Comparison of ENCODE assay signal across 23 cellular contexts in the genomic region with DNA sequence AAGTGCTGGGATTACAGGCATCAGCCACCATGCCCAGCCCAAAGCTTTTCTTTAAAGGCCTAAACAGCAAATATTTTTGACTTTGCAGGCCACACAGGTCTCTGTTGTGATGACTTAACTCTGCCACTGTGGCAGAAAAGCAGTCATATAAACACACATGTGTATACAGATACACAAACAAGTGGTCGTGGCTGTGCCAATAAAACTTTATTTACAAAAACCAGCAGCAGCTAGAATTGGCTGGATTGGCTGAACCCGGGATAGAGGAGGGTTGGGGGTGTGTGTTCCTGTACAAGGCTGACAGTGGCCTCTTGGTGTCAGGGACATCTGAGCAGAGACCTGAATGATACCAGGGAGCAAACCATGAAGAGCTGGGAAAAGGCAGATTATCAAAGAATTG.
DNase-seq lines count a peak whose midpoint lies in the region; ATAC-seq, FAIRE-seq and TF ChIP-seq lines count a peak whose summit lies in the region.
"Had no signal": no experiment of that assay in that cellular context is flagged by ENCODE, and none has a peak within 500 bp of the region (broad histone marks: within the 10 kb centered on the region; RNA-seq: fewer than 3 reads in every experiment).

No MANE protein-coding gene starts in this region.

- H3K27ac Mint-ChIP-seq in T-helper 17 cell (peak overlapping the region; percentile 90), endothelial cell (ENCODE audit: unreplicated experiment) (peak overlapping the region; percentile 42), progenitor cell of endocrine pancreas (no peak overlapping the region)
- H3K27ac Mint-ChIP-seq: CD8-positive, alpha-beta T cell had no signal

- H3K9me3 ChIP-seq in HepG2 (ENCODE audit: low read length) = peaks cover 10% of the 10 kb centered on the region; the same call in 1 of the 2 replicates
- no peaks in the 10 kb centered on the region for H3K9me3 ChIP-seq in right lobe of liver
- H3K9me3 ChIP-seq in HCT116 (ENCODE audit: control insufficient read depth in 1 of 2, insufficient read depth in 1 of 2, low read depth in 1 of 2, low read length in 2 of 2) = peaks cover 4 to 19% of the 10 kb centered on the region in 2 experiments; a peak in 3 of 4 replicates
- H3K9me3 ChIP-seq in T-helper 17 cell (ENCODE audit: control insufficient read depth, low read length, poor library complexity, severe bottlenecking) = no peaks in the 10 kb centered on the region

- H3K27me3 ChIP-seq in HepG2 (ENCODE audit: control insufficient read depth in 1 of 2, insufficient read depth in 2 of 2, low read length in 2 of 2) = no peaks in the 10 kb centered on the region
- no peaks in the 10 kb centered on the region for H3K27me3 ChIP-seq in right lobe of liver
- no peaks in the 10 kb centered on the region for H3K27me3 ChIP-seq in HCT116 (ENCODE audit: insufficient read depth, low read length)

- TF ChIP-seq POLR2A in HepG2 (IDR thresholded peaks at IDR 0.05; ENCODE audit: insufficient read depth in 1 of 2, low read depth in 2 of 2, low read length in 2 of 2) (no peak), right lobe of liver (IDR thresholded peaks at IDR 0.05) (no peak), HCT116 (IDR thresholded peaks at IDR 0.05; ENCODE audit: borderline replicate concordance, extremely low read depth, insufficient read depth, insufficient read length) (no peak)

- TF ChIP-seq CTCF in HepG2 (CRISPR knock-in tag; IDR thresholded peaks at IDR 0.05) (no peak), right lobe of liver (IDR thresholded peaks at IDR 0.05) (no peak), HCT116 (IDR thresholded peaks at IDR 0.05 in 2 of 3, conservative IDR thresholded peaks at IDR 0.05 in 1 of 3; ENCODE audit: borderline replicate concordance in 1 of 3, insufficient read depth in 1 of 3, low read depth in 2 of 3, low read length in 2 of 3) (no peak), endothelial cell (IDR thresholded peaks at IDR 0.05; ENCODE audit: unreplicated experiment) (no peak), progenitor cell of endocrine pancreas (IDR thresholded peaks at IDR 0.05; ENCODE audit: unreplicated experiment) (no peak)

- RAD21 ChIA-PET in HCT116 (lab: Charles Lee; ENCODE audit: low non-redundant PET in 1 of 2, low total read pairs in 2 of 2, uncharacterized antibody in 2 of 2, unreplicated experiment in 2 of 2) = no interaction called here

- CTCF ChIA-PET in HepG2 (lab: Yijun Ruan, JAX; ENCODE audit: low intra/inter-chr PET ratio, low total read pairs) (no interaction called here), HCT116 (lab: Charles Lee) (no interaction called here)

- H3K36me3 Mint-ChIP-seq in T-helper 17 cell (ENCODE audit: low read depth) (peaks cover 12% of the 10 kb centered on the region), endothelial cell (ENCODE audit: low read depth, unreplicated experiment) (peaks cover 59% of the 10 kb centered on the region), progenitor cell of endocrine pancreas (ENCODE audit: insufficient read depth) (peaks cover 66% of the 10 kb centered on the region)

- no peaks in the 10 kb centered on the region for H3K79me2 ChIP-seq in HepG2 (ENCODE audit: insufficient read depth, low read length)
- peaks cover 16% of the 10 kb centered on the region; the same call in 1 of the 2 replicates for H3K79me2 ChIP-seq in HCT116 (ENCODE audit: insufficient read depth, low read length)

- no peak overlapping the region for H3K4me3 ChIP-seq in HepG2 (replicated peaks in 1 of 3; ENCODE audit: insufficient read depth in 1 of 3, low read depth in 2 of 3, low read length in 3 of 3)
- no peak overlapping the region for H3K4me3 ChIP-seq in right lobe of liver
- no peak overlapping the region for H3K4me3 ChIP-seq in HCT116 (replicated peaks in 1 of 2; ENCODE audit: low read depth in 1 of 2, low read length in 2 of 2)
- H3K4me3 ChIP-seq: A549 had no signal

- H3K4me3 Mint-ChIP-seq in T-helper 17 cell = no peak overlapping the region
- no peak overlapping the region for H3K4me3 Mint-ChIP-seq in endothelial cell (ENCODE audit: unreplicated experiment)
- H3K4me3 Mint-ChIP-seq in progenitor cell of endocrine pancreas (ENCODE audit: low read depth) = no peak overlapping the region
- H3K4me3 Mint-ChIP-seq: CD8-positive, alpha-beta T cell had no signal

- FAIRE-seq in HepG2 (lab: Jason Lieb, UNC) = no peak
- FAIRE-seq: A549, D721Med, GM12892, H1 had no signal

- 0 out of 2 replicates have a peak, but pooled peaks cover 3% of the 10 kb centered on the region for H4K20me1 ChIP-seq in HepG2 (ENCODE audit: insufficient read depth, low read length)
- H4K20me1 ChIP-seq in HCT116 (ENCODE audit: insufficient read depth) = no peaks in the 10 kb centered on the region

- H3K4me1 Mint-ChIP-seq in T-helper 17 cell (peaks cover 15% of the 10 kb centered on the region), endothelial cell (ENCODE audit: unreplicated experiment) (no peaks in the 10 kb centered on the region), progenitor cell of endocrine pancreas (ENCODE audit: low read depth) (no peaks in the 10 kb centered on the region)

- POLR2A ChIA-PET in HepG2 (lab: Yijun Ruan, JAX) = no interaction called here
- POLR2A ChIA-PET in HCT116 (lab: Charles Lee) = no interaction called here

- in situ Hi-C loops in HepG2 (cut with HindIII; ENCODE audit: extremely low pct_ligation_motif_present, low pct_unique_long_range_greater_than_20kb) = no loop called here

- DNase-seq in HepG2 (ENCODE audit: low spot score) (no peak), right lobe of liver (no peak), HCT116 (ENCODE audit: low read depth, low spot score) (no peak), T-helper 17 cell (no peak), endothelial cell (ENCODE audit: low spot score) (no peak), progenitor cell of endocrine pancreas (ENCODE audit: low spot score, unreplicated experiment) (no peak), Kasumi-1 (lab: John Stamatoyannopoulos, UW) (no peak)
- DNase-seq: 8988T; C1 segment of cervical spinal cord; Caco-2; CD4-positive, CD25-positive, alpha-beta regulatory T cell; CD8-positive, alpha-beta T cell; DMS 273 treated with DMSO at 0.1 percent for 48 hours; DMS79; EL; GF-D8; H7; HCEC 1CT had no signal

- ATAC-seq in HepG2 (no peak), right lobe of liver (no peak), HCT116 (no peak), T-helper 17 cell (no peak), HG03135 (IDR thresholded peaks at IDR 0.05; ENCODE audit: unreplicated experiment) (no peak)
- ATAC-seq: A549; CD8-positive, alpha-beta T cell had no signal

- H3K36me3 ChIP-seq in HepG2 (replicated peaks in 1 of 2; ENCODE audit: control insufficient read depth in 1 of 2, insufficient read depth in 2 of 2, low read length in 2 of 2) = peaks cover 14 to 55% of the 10 kb centered on the region in 2 experiments; a peak in 4 of 5 replicates
- H3K36me3 ChIP-seq in right lobe of liver = peaks cover 0 to 20% (median 5%) of the 10 kb centered on the region in 4 donors
- H3K36me3 ChIP-seq in HCT116 (ENCODE audit: control insufficient read depth in 1 of 2, insufficient read depth in 2 of 2, low read length in 2 of 2) = peaks cover 7 to 49% of the 10 kb centered on the region in 2 experiments; a peak in 3 of 4 replicates

- H3K4me2 ChIP-seq in HepG2 (ENCODE audit: low read depth, low read length) (no peak overlapping the region), HCT116 (ENCODE audit: low read length) (no peak overlapping the region)
- H3K4me2 ChIP-seq: A549 had no signal

- H3K27me3 Mint-ChIP-seq in T-helper 17 cell (no peaks in the 10 kb centered on the region), endothelial cell (ENCODE audit: unreplicated experiment) (peaks cover 8% of the 10 kb centered on the region), progenitor cell of endocrine pancreas (no peaks in the 10 kb centered on the region)
- H3K27me3 Mint-ChIP-seq: CD4-positive, CD25-positive, alpha-beta regulatory T cell had no signal

- H3K9me2 ChIP-seq in HCT116 (ENCODE audit: insufficient read depth) = no peaks in the 10 kb centered on the region

- intact Hi-C loops in HepG2 (cut with micrococcal nuclease; ENCODE audit: unreplicated experiment) = no loop called here
- intact Hi-C loops in right lobe of liver (cut with DNase I) = no loop called here
- intact Hi-C loops in HCT116 (cut with micrococcal nuclease) = no loop called here

- no TSS peak for BruUV-seq in HepG2 (replicated peaks; lab: Mats Ljungman, UMichigan)
- TSS peak; percentile 35 for BruUV-seq in HCT116 (replicated peaks; lab: Mats Ljungman, UMichigan)

- no peaks in the 10 kb centered on the region for H3K9me3 Mint-ChIP-seq in endothelial cell (ENCODE audit: unreplicated experiment)
- peaks cover 16% of the 10 kb centered on the region for H3K9me3 Mint-ChIP-seq in progenitor cell of endocrine pancreas (ENCODE audit: low read depth)

- TF ChIP-seq EP300 in HepG2 (IDR thresholded peaks at IDR 0.05; ENCODE audit: low read depth in 2 of 2, low read length in 2 of 2) (no peak), HepG2 (CRISPR knock-in tag; IDR thresholded peaks at IDR 0.05; ENCODE audit: borderline replicate concordance) (no peak)

- WGBS in HepG2 (ENCODE audit: low lambda C conversion rate) = 88% methylated on average over 2 of the region's 2 CpGs
- 58% methylated on average over 1 of the region's 2 CpGs for WGBS in right lobe of liver (ENCODE audit: insufficient coverage, low coverage, low lambda C conversion rate, missing lambda C conversion rate)

- H2AFZ ChIP-seq in HepG2 (ENCODE audit: low read length) (no peak overlapping the region), HCT116 (ENCODE audit: low read depth, low read length, poor library complexity, severe bottlenecking) (no peak overlapping the region)

- TF ChIP-seq RAD21 in HepG2 (CRISPR knock-in tag; IDR thresholded peaks at IDR 0.05) = no peak
- TF ChIP-seq RAD21 in HCT116 (IDR thresholded peaks at IDR 0.05; ENCODE audit: low read depth) = no peak

- H3K27ac ChIP-seq in HepG2 (ENCODE audit: extremely low read length, insufficient read depth, low read length) (no peak overlapping the region), right lobe of liver (no peak overlapping the region), HCT116 (ENCODE audit: low read depth, low read length) (no peak overlapping the region)
- H3K27ac ChIP-seq: A549 had no signal

- H3K9ac ChIP-seq in HepG2 (ENCODE audit: insufficient read depth, low read depth, low read length) (no peak overlapping the region), HCT116 (ENCODE audit: low read length) (no peak overlapping the region)

- H3K4me1 ChIP-seq in HepG2 (ENCODE audit: insufficient read depth, low read length) = no peaks in the 10 kb centered on the region
- H3K4me1 ChIP-seq in right lobe of liver = no peaks in the 10 kb centered on the region
- no peaks in the 10 kb centered on the region for H3K4me1 ChIP-seq in HCT116 (ENCODE audit: control insufficient read depth in 1 of 2, insufficient read depth in 2 of 2, low read length in 2 of 2)
- H3K4me1 ChIP-seq: A549, Caco-2 had no signal

TF ChIP-seq in HCT116, 20 proteins besides CTCF, POLR2A, EP300 and RAD21 (continues in another document):
- TF ChIP-seq TCF7L2 (IDR thresholded peaks at IDR 0.05; ENCODE audit: borderline replicate concordance, extremely low read depth, insufficient read depth, insufficient read length) = no peak
